ENCODE assay signal across 8 cellular contexts in genomic region chr5:71455427-71456361, GRCh38. TPM values are rescaled to one million over a fixed set of nuclear protein-coding genes. Genes with fewer than 3 reads are reported as not detected.
A peak's percentile ranks its signal among the peaks of the same experiment; 100 is the strongest.
DNase-seq lines count a peak whose midpoint lies in the region; ATAC-seq and TF ChIP-seq lines count a peak whose summit lies in the region.

BDP1 (plus strand) TSS chr5:71455651; CDS start chr5:71455878, 227 bp downstream.

- H3K27me3 Mint-ChIP-seq in type B pancreatic cell: peaks cover 16% of the 10 kb centered on the region

- H3K4me3 Mint-ChIP-seq in type B pancreatic cell: peak within 1 kb of the TSS; percentile 95

- 0 to 1% (median 0%) methylated on average over 27 to 49 of the region's 50 CpGs for WGBS in adrenal gland, 4 donors
- 0 to 1% (median 0%) methylated on average over 42 to 50 of the region's 50 CpGs for WGBS in heart left ventricle, 4 donors

- in situ Hi-C loops in GM13976 (cut with MboI; ENCODE audit: low sequenced_read_pairs, unreplicated experiment): no loop called here

- DNase-seq in GM13976 (ENCODE audit: low spot score): peak; percentile 94
- peak; percentile 93 for DNase-seq in NCI-H146 (lab: John Stamatoyannopoulos, UW)
- peak; percentile 83 to 97 (median 92) for DNase-seq in T-helper 1 cell
- DNase-seq in adrenal gland: peak; percentile 96 to 99 (median 97)
- DNase-seq in heart left ventricle: peak; percentile 95 to 97 (median 97)
- peak; percentile 92 for DNase-seq in pons (ENCODE audit: low spot score)
- peak; percentile 95 for DNase-seq in type B pancreatic cell (ENCODE audit: extremely low spot score, unreplicated experiment)

- peak within 1 kb of the TSS; percentile 90 to 97 (median 92) for H3K4me3 ChIP-seq in adrenal gland
- H3K4me3 ChIP-seq in heart left ventricle: peak within 1 kb of the TSS; percentile 68 to 96 (median 84)

- TF ChIP-seq POLR2A in adrenal gland (IDR thresholded peaks at IDR 0.05): peak; percentile 50 to 87
- TF ChIP-seq POLR2A in heart left ventricle (IDR thresholded peaks at IDR 0.05): peak in 1 of 2 donors; percentile 58

- peaks cover 15% of the 10 kb centered on the region for H3K4me1 Mint-ChIP-seq in type B pancreatic cell (ENCODE audit: unreplicated experiment)

- H3K4me1 ChIP-seq in adrenal gland (replicated peaks in 1 of 2) (peaks cover 11 to 23% of the 10 kb centered on the region in 2 donors), heart left ventricle (peaks cover 4 to 28% (median 19%) of the 10 kb centered on the region in 12 donors)

- H3K27ac Mint-ChIP-seq in type B pancreatic cell: peak within 1 kb of the TSS; percentile 95

- no peaks in the 10 kb centered on the region for H3K9me3 Mint-ChIP-seq in type B pancreatic cell

- H3K27ac ChIP-seq in adrenal gland: peak within 1 kb of the TSS; percentile 67 to 95 (median 92)
- H3K27ac ChIP-seq in heart left ventricle: peak within 1 kb of the TSS; percentile 63 to 93 (median 91)

- H3K27me3 ChIP-seq in adrenal gland: no peaks in the 10 kb centered on the region
- peaks cover 0 to 10% (median 0%) of the 10 kb centered on the region in 9 donors for H3K27me3 ChIP-seq in heart left ventricle

- H3K36me3 Mint-ChIP-seq in type B pancreatic cell: peaks cover 11% of the 10 kb centered on the region

- ATAC-seq in HG02870 (IDR thresholded peaks at IDR 0.05; ENCODE audit: unreplicated experiment) (peak; percentile 90), heart left ventricle (peak; percentile 95 to 98 (median 98))

- intact Hi-C loops in adrenal gland (cut with DNase I) (no loop called here), heart left ventricle (cut with DNase I) (no loop called here)

- TF ChIP-seq CTCF in GM13976 (IDR thresholded peaks at IDR 0.05; ENCODE audit: borderline replicate concordance, control extremely low read depth, extremely low read depth, insufficient read depth, missing control alignments) (peak; percentile 18), adrenal gland (IDR thresholded peaks at IDR 0.05) (peak in 4 of 6 experiments; percentile 13 to 49 (median 33)), heart left ventricle (IDR thresholded peaks at IDR 0.05) (peak in 7 of 12 donors; percentile 4 to 31 (median 16)), type B pancreatic cell (conservative IDR thresholded peaks at IDR 0.05) (peak; percentile 64)

- H3K9me3 ChIP-seq in adrenal gland (replicated peaks in 1 of 3): no peaks in the 10 kb centered on the region
- no peaks in the 10 kb centered on the region for H3K9me3 ChIP-seq in heart left ventricle

- peaks cover 0 to 19% of the 10 kb centered on the region in 2 donors for H3K36me3 ChIP-seq in adrenal gland (replicated peaks in 1 of 2)
- H3K36me3 ChIP-seq in heart left ventricle: peaks cover 0 to 25% (median 23%) of the 10 kb centered on the region in 9 donors

RNA-seq across cellular contexts. Expression of gene BDP1, which starts in this region (rescaled TPM):
- total RNA-seq in adrenal gland: 10 to 100 TPM in 7 of 8 donors, 1 to 10 TPM in 1; 8.7 to 30.3 (median 19.8) TPM
- polyA plus RNA-seq in adrenal gland: 10 to 100 TPM in 2 of 3 donors, 1 to 10 TPM in 1; 6.1 to 17.4 (median 15.2) TPM
- 10 to 100 TPM; 14.9 to 18.3 (median 17.6) TPM for total RNA-seq in heart left ventricle
- polyA plus RNA-seq in heart left ventricle: 10 to 100 TPM in 1 of 2 donors, 1 to 10 TPM in 1; 9.9 to 13.9 TPM
- total RNA-seq in type B pancreatic cell (ENCODE audit: low replicate concordance): 27.0 and 31.0 TPM in 2 replicates

Comparison
In these comparisons a context has a peak if more than half of its experiments do, and no peak if none do; other contexts are left out.
1. Peak in every context shown above with its lines: DNase-seq, ATAC-seq, H3K4me3 ChIP-seq and H3K27ac ChIP-seq.